In genomic region chr14:104726600-104727451, GRCh38 we compare ENCODE assay signal across 1 cellular context.
TF ChIP-seq lines count a peak whose summit lies in the region.

No MANE protein-coding gene starts in this region.

TF ChIP-seq in HepG2, 621 proteins besides CTCF, POLR2A, EP300 and RAD21 (continued from another document and continues in another):
- no peak for TF ChIP-seq BCLAF1 (IDR thresholded peaks at IDR 0.05)
- TF ChIP-seq GPN1 (CRISPR knock-in tag; IDR thresholded peaks at IDR 0.05; ENCODE audit: borderline replicate concordance): no peak
- no peak for TF ChIP-seq SNRNP70 (IDR thresholded peaks at IDR 0.05; ENCODE audit: low read depth, low read length)
- TF ChIP-seq ZNF704 (CRISPR knock-in tag; IDR thresholded peaks at IDR 0.05; ENCODE audit: borderline replicate concordance): no peak
- peak; percentile 51; the same call in 1 of the 2 replicates for TF ChIP-seq ZNF691 (CRISPR knock-in tag; IDR thresholded peaks at IDR 0.05; ENCODE audit: borderline replicate concordance, low read depth)
- TF ChIP-seq ZHX2 (IDR thresholded peaks at IDR 0.05; ENCODE audit: low read depth): no peak
- TF ChIP-seq ZHX2 (CRISPR knock-in tag; IDR thresholded peaks at IDR 0.05; ENCODE audit: borderline replicate concordance): no peak
- no peak for TF ChIP-seq ZNF552 (CRISPR knock-in tag; IDR thresholded peaks at IDR 0.05; ENCODE audit: borderline replicate concordance)
- TF ChIP-seq TCF12 (IDR thresholded peaks at IDR 0.05): no peak
- no peak for TF ChIP-seq TCF12 (CRISPR knock-in tag; IDR thresholded peaks at IDR 0.05)
- no peak for TF ChIP-seq TOE1 (CRISPR knock-in tag; IDR thresholded peaks at IDR 0.05)
- no peak for TF ChIP-seq DPF2 (CRISPR knock-in tag; IDR thresholded peaks at IDR 0.05; ENCODE audit: borderline replicate concordance, low read depth)
- no peak for TF ChIP-seq POLR2AphosphoS5 (IDR thresholded peaks at IDR 0.05; ENCODE audit: low read depth, low read length)
- TF ChIP-seq ATF7 (IDR thresholded peaks at IDR 0.05): no peak
- peak; percentile 67; the same call in 1 of the 2 replicates for TF ChIP-seq ATF7 (CRISPR knock-in tag; IDR thresholded peaks at IDR 0.05)
- no peak for TF ChIP-seq BATF2 (CRISPR knock-in tag; IDR thresholded peaks at IDR 0.05)
- TF ChIP-seq HOXA9 (CRISPR knock-in tag; IDR thresholded peaks at IDR 0.05; ENCODE audit: borderline replicate concordance): no peak
- TF ChIP-seq ZNF260 (CRISPR knock-in tag; IDR thresholded peaks at IDR 0.05; ENCODE audit: borderline replicate concordance, low read depth): no peak
- TF ChIP-seq BHLHE40 (IDR thresholded peaks at IDR 0.05; ENCODE audit: low read length): no peak
- no peak for TF ChIP-seq JARID2 (CRISPR knock-in tag; IDR thresholded peaks at IDR 0.05; ENCODE audit: insufficient replicate concordance)
- peak; percentile 95 for TF ChIP-seq RXRA (CRISPR knock-in tag; IDR thresholded peaks at IDR 0.05)
- no peak for TF ChIP-seq ZSCAN5A (CRISPR knock-in tag; IDR thresholded peaks at IDR 0.05; ENCODE audit: borderline replicate concordance)
- TF ChIP-seq HOXD1 (CRISPR knock-in tag; IDR thresholded peaks at IDR 0.05): no peak
- no peak for TF ChIP-seq TGIF2 (CRISPR knock-in tag; IDR thresholded peaks at IDR 0.05)
- no peak for TF ChIP-seq DBP (CRISPR knock-in tag; IDR thresholded peaks at IDR 0.05; ENCODE audit: not compliant biosample characterization)
- TF ChIP-seq IRX3 (CRISPR knock-in tag; IDR thresholded peaks at IDR 0.05; ENCODE audit: borderline replicate concordance, low read depth): no peak
- no peak; the same call in 1 of the 2 replicates for TF ChIP-seq TBX3 (IDR thresholded peaks at IDR 0.05; ENCODE audit: borderline replicate concordance)
- no peak for TF ChIP-seq GTF2F1 (IDR thresholded peaks at IDR 0.05; ENCODE audit: low read length)
- no peak; the same call in 1 of the 2 replicates for TF ChIP-seq ZSCAN25 (CRISPR knock-in tag; IDR thresholded peaks at IDR 0.05)
- TF ChIP-seq RFX3 (CRISPR knock-in tag; IDR thresholded peaks at IDR 0.05): no peak
- TF ChIP-seq NR2F2 (IDR thresholded peaks at IDR 0.05; ENCODE audit: borderline replicate concordance, low read depth): no peak
- TF ChIP-seq ZNF800 (CRISPR knock-in tag; IDR thresholded peaks at IDR 0.05): peak; percentile 67; the same call in 1 of the 2 replicates
- TF ChIP-seq EEA1 (CRISPR knock-in tag; IDR thresholded peaks at IDR 0.05; ENCODE audit: borderline replicate concordance): no peak
- peak; percentile 97 for TF ChIP-seq HIC2 (CRISPR knock-in tag; IDR thresholded peaks at IDR 0.05; ENCODE audit: low read depth)
- no peak for TF ChIP-seq ZNF414 (CRISPR knock-in tag; IDR thresholded peaks at IDR 0.05)
- no peak for TF ChIP-seq ZSCAN9 (CRISPR knock-in tag; IDR thresholded peaks at IDR 0.05; ENCODE audit: borderline replicate concordance)
- no peak for TF ChIP-seq HMG20B (CRISPR knock-in tag; conservative IDR thresholded peaks at IDR 0.05)
- no peak for TF ChIP-seq EZH2 (conservative IDR thresholded peaks at IDR 0.05; ENCODE audit: low read depth, low read length)
- TF ChIP-seq ELK4 (CRISPR knock-in tag; IDR thresholded peaks at IDR 0.05; ENCODE audit: borderline replicate concordance): no peak
- no peak for TF ChIP-seq CCDC6 (CRISPR knock-in tag; IDR thresholded peaks at IDR 0.05)
- TF ChIP-seq ZNF326 (CRISPR knock-in tag; IDR thresholded peaks at IDR 0.05; ENCODE audit: borderline replicate concordance): no peak
- TF ChIP-seq SP1 (IDR thresholded peaks at IDR 0.05): no peak
- 0 out of 2 replicates have a peak, but pooled peaks have one; percentile 13 for TF ChIP-seq SP1 (CRISPR knock-in tag; IDR thresholded peaks at IDR 0.05)
- no peak for TF ChIP-seq ZNF709 (CRISPR knock-in tag; IDR thresholded peaks at IDR 0.05)
- no peak for TF ChIP-seq MIER2 (CRISPR knock-in tag; IDR thresholded peaks at IDR 0.05)
- TF ChIP-seq MXI1 (IDR thresholded peaks at IDR 0.05; ENCODE audit: borderline replicate concordance, low read depth, low read length): no peak
- TF ChIP-seq ATF7-NPFF (CRISPR knock-in tag; IDR thresholded peaks at IDR 0.05; ENCODE audit: low read depth): no peak
